ENCODE assay signal across 17 cellular contexts in the genomic region with DNA sequence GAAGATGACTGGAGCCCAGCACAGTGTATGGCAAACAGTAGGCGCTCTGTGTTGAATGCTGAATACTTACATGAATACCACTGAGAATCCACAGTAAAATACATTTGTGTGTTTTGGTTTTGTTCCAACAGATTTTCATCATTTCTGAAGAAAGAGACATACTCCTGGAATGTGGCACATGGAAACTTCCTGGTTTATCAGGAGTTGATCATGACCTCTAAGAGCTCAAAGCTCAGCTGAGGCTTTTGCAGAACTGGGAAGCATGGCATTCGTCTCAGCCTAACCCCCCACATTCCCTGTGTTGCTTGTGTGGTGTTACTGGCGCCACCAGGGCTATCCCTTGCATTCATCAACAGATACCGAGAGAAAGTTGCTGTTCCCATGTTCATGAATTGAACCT.
DNase-seq lines count a peak whose midpoint lies in the region; ATAC-seq, FAIRE-seq and TF ChIP-seq lines count a peak whose summit lies in the region.
"Had no signal": no experiment of that assay in that cellular context is flagged by ENCODE, and none has a peak within 500 bp of the region (broad histone marks: within the 10 kb centered on the region; RNA-seq: fewer than 3 reads in every experiment).

No MANE protein-coding gene starts in this region.

- no peaks in the 10 kb centered on the region for H3K27me3 ChIP-seq in bronchial epithelial cell (ENCODE audit: control insufficient read depth, insufficient read depth, low read length)
- H3K27me3 ChIP-seq: vagina had no signal

- TF ChIP-seq CTCF in AG04449 (IDR thresholded peaks at IDR 0.05; ENCODE audit: insufficient read depth, low read length, missing control alignments): no peak
- no peak for TF ChIP-seq CTCF in bronchial epithelial cell (IDR thresholded peaks at IDR 0.05; ENCODE audit: insufficient read depth, low read length, severe bottlenecking)

- CTCF ChIA-PET in AG04449 (lab: Yijun Ruan, JAX): no interaction called here

- peak; percentile 81 for DNase-seq in AG04449 (ENCODE audit: low read depth, low spot score)
- DNase-seq in HS-5 (ENCODE audit: low read depth): peak; percentile 93
- peak; percentile 70 for DNase-seq in bronchial epithelial cell (ENCODE audit: low read depth)
- DNase-seq in kidney tubule cell (ENCODE audit: low spot score): peak; percentile 92
- no peak for DNase-seq in DMS79 treated with DMSO at 0.1 percent for 48 hours (lab: John Stamatoyannopoulos, UW)
- DNase-seq in germinal center (ENCODE audit: low spot score): no peak
- DNase-seq: H9; mammary epithelial cell; NCI-H1694 treated with DMSO at 0.1 percent for 48 hours; NCI-H526 treated with DMSO at 0.1 percent for 48 hours; stimulated activated naive CD4-positive, alpha-beta T cell treated with Interleukin-2 at 50 U/mL for 16 hours; T-helper 17 cell had no signal

- H3K4me3 ChIP-seq in AG04449 (ENCODE audit: low read depth, low read length): no peak overlapping the region
- H3K4me3 ChIP-seq in bronchial epithelial cell (ENCODE audit: low read depth, low read length): no peak overlapping the region
- H3K4me3 ChIP-seq: neural progenitor cell, vagina had no signal

- ATAC-seq in GM19395 (IDR thresholded peaks at IDR 0.05; ENCODE audit: unreplicated experiment) (no peak), HG03139 (IDR thresholded peaks at IDR 0.05; ENCODE audit: unreplicated experiment) (no peak)
- ATAC-seq: T-helper 17 cell had no signal

- FAIRE-seq in bronchial epithelial cell (lab: Jason Lieb, UNC): peak; percentile 76
- FAIRE-seq: colon had no signal

- POLR2A ChIA-PET in AG04449 (lab: Yijun Ruan, JAX): no interaction called here

- H3K36me3 ChIP-seq in bronchial epithelial cell (ENCODE audit: control insufficient read depth, insufficient read depth, low read length): no peaks in the 10 kb centered on the region
- H3K36me3 ChIP-seq: neural progenitor cell, vagina had no signal

Comparison
In these comparisons a context has a peak if more than half of its experiments do, and no peak if none do; other contexts are left out.
1. DNase-seq: peak in AG04449 (single experiment), HS-5 (single experiment), bronchial epithelial cell (single experiment) and kidney tubule cell (single experiment); none in DMS79 treated with DMSO at 0.1 percent for 48 hours (single experiment) and germinal center (single experiment).